Comparison of ENCODE assay signal across 9 cellular contexts in the genomic region with DNA sequence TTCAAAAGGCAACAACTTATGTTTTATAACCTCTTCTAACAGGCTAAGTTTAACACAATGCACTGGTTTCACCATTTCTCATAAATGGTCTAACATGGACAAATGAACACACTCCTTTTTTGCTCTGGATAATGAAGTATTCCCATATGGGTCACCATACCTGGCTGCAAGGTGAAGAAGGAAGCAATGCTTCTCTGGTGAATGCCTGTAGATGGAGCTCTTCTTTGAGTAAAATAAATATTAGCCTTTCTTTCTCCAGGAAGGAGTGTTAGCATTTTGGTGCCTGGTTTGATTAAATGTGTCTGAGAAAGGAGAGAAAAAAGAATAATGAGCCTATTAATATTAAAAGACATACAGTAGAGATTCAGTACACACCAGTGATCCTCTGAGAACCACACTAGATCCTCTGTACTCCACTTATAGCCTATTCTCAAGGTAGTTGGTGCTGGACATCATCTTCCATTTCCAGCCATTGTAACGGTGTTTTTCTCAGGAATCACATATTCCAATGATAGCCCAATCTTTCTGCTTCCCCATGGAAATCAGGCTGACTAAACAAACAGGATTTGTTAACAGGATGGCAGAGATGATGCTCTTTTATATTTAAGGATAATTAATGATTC. TPM values are rescaled to one million over a fixed set of nuclear protein-coding genes. Genes with fewer than 3 reads are reported as not detected.
DNase-seq lines count a peak whose midpoint lies in the region; TF ChIP-seq lines count a peak whose summit lies in the region.
"Had no signal": no experiment of that assay in that cellular context is flagged by ENCODE, and none has a peak within 500 bp of the region (broad histone marks: within the 10 kb centered on the region; RNA-seq: fewer than 3 reads in every experiment).

No MANE protein-coding gene starts in this region.

- WGBS in prostate gland = 77% methylated on average over 1 of the region's 1 CpG

- H3K9me3 ChIP-seq in prostate gland = no peaks in the 10 kb centered on the region

- H3K4me1 ChIP-seq in prostate gland (replicated peaks) = peaks cover 10% of the 10 kb centered on the region

- peak in 3 of 4 experiments; percentile 33 to 69 (median 60) for TF ChIP-seq CTCF in prostate gland (IDR thresholded peaks at IDR 0.05)

- peak; percentile 6 for DNase-seq in NCI-H345 (lab: John Stamatoyannopoulos, UW)
- DNase-seq in NCI-H345 treated with DMSO at 0.1 percent for 48 hours (lab: John Stamatoyannopoulos, UW; ENCODE audit: unreplicated experiment) = no peak
- DNase-seq in NCI-H146 (lab: John Stamatoyannopoulos, UW) = peak; percentile 17
- peak; percentile 29 for DNase-seq in dermis blood vessel endothelial cell
- DNase-seq in prostate gland (ENCODE audit: low spot score) = no peak
- no peak for DNase-seq in AG08396 (ENCODE audit: low spot score)
- DNase-seq in HuH-7.5 (ENCODE audit: low spot score) = no peak
- DNase-seq in RPMI8226 = no peak
- DNase-seq: stimulated activated CD4-positive, alpha-beta T cell treated with anti-CD3 and anti-CD28 coated beads, Interleukin-4, amount 100 ng/mL, for 1 hour had no signal

- H3K27me3 ChIP-seq in prostate gland (replicated peaks; ENCODE audit: insufficient read depth) = no peaks in the 10 kb centered on the region

- TF ChIP-seq POLR2A in prostate gland (IDR thresholded peaks at IDR 0.05) = no peak

- peaks cover 0 to under 1% of the 10 kb centered on the region in 2 donors for H3K36me3 ChIP-seq in prostate gland

- H3K27ac ChIP-seq in prostate gland = peak overlapping the region; percentile 39 to 41

- intact Hi-C loops in prostate gland (cut with DNase I) = no loop called here

- no peak overlapping the region for H3K4me3 ChIP-seq in prostate gland

RNA-seq across cellular contexts. Expression of a gene that starts 17.6 kb away (rescaled TPM):
- total RNA-seq in dermis blood vessel endothelial cell (27.4 and 34.7 TPM in 2 replicates), prostate gland (100 to 1,000 TPM in 1 of 2 donors, 10 to 100 TPM in 1; 82.2 to 112 TPM)

RNA-seq across cellular contexts. Expression of a gene that starts 21.9 kb away (rescaled TPM):
- total RNA-seq in dermis blood vessel endothelial cell (2.0 and 5.2 TPM in 2 replicates), prostate gland (1 to 10 TPM in 1 of 2 donors, under 1 TPM in 1; 0.32 to 4.3 TPM)

RNA-seq across cellular contexts. Expression of a gene that starts 37.4 kb away (rescaled TPM):
- total RNA-seq in dermis blood vessel endothelial cell = 34.7 and 100 TPM in 2 replicates
- 10 to 100 TPM; 89.7 to 90.0 TPM for total RNA-seq in prostate gland

RNA-seq across cellular contexts. Expression of a gene that starts 38.1 kb away (rescaled TPM):
- total RNA-seq in dermis blood vessel endothelial cell = 7.2 and 9.0 TPM in 2 replicates
- 10 to 100 TPM in 1 of 2 donors, 1 to 10 TPM in 1; 7.8 to 74.0 TPM for total RNA-seq in prostate gland

Comparison
In these comparisons a context has a peak if more than half of its experiments do, and no peak if none do; other contexts are left out.
1. DNase-seq: peak in NCI-H345 (single experiment), NCI-H146 (single experiment) and dermis blood vessel endothelial cell (single experiment); none in NCI-H345 treated with DMSO at 0.1 percent for 48 hours (single experiment), prostate gland (single experiment), AG08396 (single experiment), HuH-7.5 (single experiment) and RPMI8226 (single experiment).